Comparison of ENCODE assay signal across 8 cellular contexts in the genomic region with DNA sequence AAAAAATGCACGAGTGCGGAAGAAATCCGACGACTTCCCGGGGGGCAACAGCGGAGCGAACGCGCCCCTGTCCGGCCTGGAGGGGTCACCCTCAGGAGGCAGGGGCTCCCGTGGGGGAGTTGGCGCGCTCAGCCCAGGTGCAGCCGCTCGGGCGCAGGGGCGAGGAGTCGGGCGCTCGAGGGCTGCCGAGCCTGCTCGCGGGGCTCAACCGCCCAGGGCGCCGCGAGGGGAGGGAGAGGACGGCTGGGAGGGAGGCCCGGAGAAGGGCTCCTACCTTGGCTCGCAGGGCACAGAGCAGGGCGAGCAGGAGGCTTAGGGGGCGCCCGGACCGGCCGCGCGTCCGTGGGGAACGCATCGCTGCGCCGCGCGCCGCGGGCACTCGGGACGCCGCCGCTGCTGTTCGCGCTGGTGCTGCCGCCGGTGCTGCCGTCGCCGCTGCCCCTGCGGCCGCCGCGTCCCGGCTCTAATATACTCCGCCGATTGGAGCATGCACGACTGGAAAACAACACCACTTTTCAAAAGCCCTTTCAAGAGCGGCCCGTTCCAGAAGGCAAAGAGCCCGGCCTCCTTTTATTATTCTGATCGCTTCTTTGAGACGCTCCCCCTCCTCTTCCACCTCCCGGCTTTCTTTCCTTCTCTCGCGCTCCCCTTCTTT. TPM values are rescaled to one million over a fixed set of nuclear protein-coding genes. Genes with fewer than 3 reads are reported as not detected.
DNase-seq lines count a peak whose midpoint lies in the region; ATAC-seq and TF ChIP-seq lines count a peak whose summit lies in the region.

No MANE protein-coding gene starts in this region.

- BruUV-seq in HCT116 (replicated peaks; lab: Mats Ljungman, UMichigan) = no TSS peak

- peaks cover 3 to 49% (median 41%) of the 10 kb centered on the region in 11 experiments; a peak in 19 of 22 replicates for H3K27me3 ChIP-seq in BLaER1 treated with 17β-estradiol and CSF1 and Interleukin-3, amounts not matched to agents 10 nM and 100 nM
- H3K27me3 ChIP-seq in HCT116 (ENCODE audit: insufficient read depth, low read length) (no peaks in the 10 kb centered on the region), SK-N-SH (ENCODE audit: insufficient read depth) (no peaks in the 10 kb centered on the region), duodenal mucosa (ENCODE audit: control insufficient read depth in 1 of 2, insufficient read depth in 2 of 2, low read length in 2 of 2) (no peaks in the 10 kb centered on the region), lower lobe of right lung (ENCODE audit: low read depth) (no peaks in the 10 kb centered on the region), thymus (ENCODE audit: control insufficient read depth, insufficient read depth) (peaks cover 59% of the 10 kb centered on the region)

- H3K9me3 ChIP-seq in BLaER1 treated with 17β-estradiol and CSF1 and Interleukin-3, amounts not matched to agents 10 nM and 100 nM (replicated peaks in 1 of 11) = no peaks in the 10 kb centered on the region
- H3K9me3 ChIP-seq in HCT116 (ENCODE audit: control insufficient read depth in 1 of 2, insufficient read depth in 1 of 2, low read depth in 1 of 2, low read length in 2 of 2) (no peaks in the 10 kb centered on the region), SK-N-SH (no peaks in the 10 kb centered on the region), duodenal mucosa (ENCODE audit: control insufficient read depth in 1 of 2, low read length in 2 of 2) (no peaks in the 10 kb centered on the region), lower lobe of right lung (no peaks in the 10 kb centered on the region), thymus (ENCODE audit: control insufficient read depth) (no peaks in the 10 kb centered on the region)

- peak overlapping the region; percentile 75 to 89 (median 83) for H3K9ac ChIP-seq in BLaER1 treated with 17β-estradiol and CSF1 and Interleukin-3, amounts not matched to agents 10 nM and 100 nM
- H3K9ac ChIP-seq in HCT116 (ENCODE audit: low read length) (peak overlapping the region; percentile 83), SK-N-SH (peak overlapping the region; percentile 96), duodenal mucosa (ENCODE audit: low read depth in 1 of 2, low read length in 2 of 2) (peak overlapping the region; percentile 74 to 88)

- POLR2A ChIA-PET in HCT116 (lab: Charles Lee) (interaction anchor here (0.7 to 1.9 kb wide), 4 partner anchors 8 to 600 kb away, joined by 3 to 7 read pairs (median 4); no protein-coding TSS in a partner anchor), SK-N-SH (lab: Yijun Ruan, JAX) (no interaction called here)

- CTCF ChIA-PET in HCT116 (lab: Charles Lee) (interaction anchor here (0.7 to 2.5 kb wide), 3 partner anchors 62 to 594 kb away, joined by 3 to 9 read pairs (median 7); no protein-coding TSS in a partner anchor), SK-N-SH (lab: Yijun Ruan, JAX) (interaction anchor here (1.2 to 1.8 kb wide), 2 partner anchors 16 to 19 kb away, joined by 3 to 5 read pairs; no protein-coding TSS in a partner anchor)

- H3K4me3 ChIP-seq in BLaER1 treated with 17β-estradiol and CSF1 and Interleukin-3, amounts not matched to agents 10 nM and 100 nM = peak overlapping the region; percentile 62 to 78 (median 71)
- peak overlapping the region; percentile 75 to 90 for H3K4me3 ChIP-seq in HCT116 (replicated peaks in 1 of 2; ENCODE audit: low read depth in 1 of 2, low read length in 2 of 2)
- H3K4me3 ChIP-seq in SK-N-SH (ENCODE audit: low read depth in 2 of 2, low read length in 1 of 2) = peak overlapping the region; percentile 68 to 89
- H3K4me3 ChIP-seq in duodenal mucosa (ENCODE audit: low read depth in 1 of 2, low read length in 2 of 2) = peak overlapping the region; percentile 86 to 93
- peak overlapping the region; percentile 81 for H3K4me3 ChIP-seq in lower lobe of right lung
- H3K4me3 ChIP-seq in thymus (ENCODE audit: low read length) = peak overlapping the region; percentile 50

- peaks cover 0 to 28% (median 8%) of the 10 kb centered on the region in 11 experiments; a peak in 14 of 22 replicates for H4K20me1 ChIP-seq in BLaER1 treated with 17β-estradiol and CSF1 and Interleukin-3, amounts not matched to agents 10 nM and 100 nM
- H4K20me1 ChIP-seq in HCT116 (ENCODE audit: insufficient read depth) (no peaks in the 10 kb centered on the region), SK-N-SH (ENCODE audit: insufficient read depth) (peaks cover 29% of the 10 kb centered on the region)

- RAD21 ChIA-PET in HCT116 (lab: Charles Lee; ENCODE audit: low non-redundant PET in 1 of 2, low total read pairs in 2 of 2, uncharacterized antibody in 2 of 2, unreplicated experiment in 2 of 2) = interaction anchor here (0.6 to 1.5 kb wide), 3 partner anchors 275 to 870 kb away, joined by 3 read pairs; no protein-coding TSS in a partner anchor

- H2AFZ ChIP-seq in HCT116 (ENCODE audit: low read depth, low read length, poor library complexity, severe bottlenecking) = peak overlapping the region; percentile 82
- H2AFZ ChIP-seq in SK-N-SH (ENCODE audit: low read depth) = peak overlapping the region; percentile 72

- H3F3A ChIP-seq in SK-N-SH (replicated peaks; ENCODE audit: insufficient read depth) = peaks cover 3% of the 10 kb centered on the region

- WGBS in SK-N-SH (ENCODE audit: low lambda C conversion rate) = 1% methylated on average over 21 of the region's 73 CpGs
- WGBS in thymus = under 1% methylated on average over 73 of the region's 73 CpGs

- TF ChIP-seq RAD21 in HCT116 (IDR thresholded peaks at IDR 0.05; ENCODE audit: low read depth) = no peak
- TF ChIP-seq RAD21 in SK-N-SH (IDR thresholded peaks at IDR 0.05; ENCODE audit: low read length) = no peak

- intact Hi-C loops in HCT116 (cut with micrococcal nuclease) = loop anchor here (5.0 to 10.0 kb wide), 4 partner anchors 121 to 869 kb away; a partner anchor contains a TSS
- intact Hi-C loops in lower lobe of right lung (cut with DNase I) = no loop called here

- TF ChIP-seq POLR2A in HCT116 (IDR thresholded peaks at IDR 0.05; ENCODE audit: borderline replicate concordance, extremely low read depth, insufficient read depth, insufficient read length) = no peak

- no peaks in the 10 kb centered on the region; a peak in 3 of 22 replicates for H3K36me3 ChIP-seq in BLaER1 treated with 17β-estradiol and CSF1 and Interleukin-3, amounts not matched to agents 10 nM and 100 nM
- H3K36me3 ChIP-seq in HCT116 (ENCODE audit: control insufficient read depth in 1 of 2, insufficient read depth in 2 of 2, low read length in 2 of 2) (peaks cover 4 to 9% of the 10 kb centered on the region in 2 experiments; a peak in 2 of 4 replicates), SK-N-SH (replicated peaks in 1 of 2; ENCODE audit: control insufficient read depth in 1 of 2, insufficient read depth in 2 of 2, low read length in 1 of 2) (peaks cover 4 to 21% of the 10 kb centered on the region in 2 experiments), duodenal mucosa (ENCODE audit: control insufficient read depth in 1 of 2, insufficient read depth in 2 of 2, low read length in 2 of 2) (peaks cover 5 to 9% of the 10 kb centered on the region in 2 donors), lower lobe of right lung (peaks cover 8% of the 10 kb centered on the region), thymus (ENCODE audit: control insufficient read depth, insufficient read depth) (no peaks in the 10 kb centered on the region)

- no peak for TF ChIP-seq EP300 in SK-N-SH (IDR thresholded peaks at IDR 0.05; ENCODE audit: borderline replicate concordance in 1 of 2, low read depth in 1 of 2, low read length in 1 of 2)

- H3K79me2 ChIP-seq in HCT116 (ENCODE audit: insufficient read depth, low read length) (peaks cover 32% of the 10 kb centered on the region; the same call in 1 of the 2 replicates), SK-N-SH (ENCODE audit: insufficient read depth) (peaks cover 55% of the 10 kb centered on the region)

- peak overlapping the region in 10 of 11 experiments; percentile 76 to 89 (median 85); a peak in 20 of 22 replicates for H3K27ac ChIP-seq in BLaER1 treated with 17β-estradiol and CSF1 and Interleukin-3, amounts not matched to agents 10 nM and 100 nM
- peak overlapping the region; percentile 99 for H3K27ac ChIP-seq in HCT116 (ENCODE audit: low read depth, low read length)
- H3K27ac ChIP-seq in SK-N-SH (ENCODE audit: low read depth in 2 of 2, low read length in 1 of 2) = peak overlapping the region in 1 of 2 experiments; percentile 98; a peak in 3 of 4 replicates
- H3K27ac ChIP-seq in duodenal mucosa (ENCODE audit: low read depth, low read length) = peak overlapping the region; percentile 81
- peak overlapping the region; percentile 98 for H3K27ac ChIP-seq in lower lobe of right lung
- peak overlapping the region; percentile 79 for H3K27ac ChIP-seq in thymus (ENCODE audit: low read depth)

- DNase-seq in HCT116 (ENCODE audit: low read depth, low spot score) (no peak), SK-N-SH (peak; percentile 72), lower lobe of right lung (peak; percentile 59)

- H3K9me2 ChIP-seq in HCT116 (ENCODE audit: insufficient read depth) (no peaks in the 10 kb centered on the region), SK-N-SH (no peaks in the 10 kb centered on the region)

- no peak for TF ChIP-seq CTCF in HCT116 (IDR thresholded peaks at IDR 0.05 in 2 of 3, conservative IDR thresholded peaks at IDR 0.05 in 1 of 3; ENCODE audit: borderline replicate concordance in 1 of 3, insufficient read depth in 1 of 3, low read depth in 2 of 3, low read length in 2 of 3)
- no peak for TF ChIP-seq CTCF in SK-N-SH (IDR thresholded peaks at IDR 0.05)
- TF ChIP-seq CTCF in lower lobe of right lung (IDR thresholded peaks at IDR 0.05) = no peak

- no peak for ATAC-seq in HCT116
- peak; percentile 1 to 22 for ATAC-seq in lower lobe of right lung
- no peak for ATAC-seq in GM21576 (IDR thresholded peaks at IDR 0.05; ENCODE audit: unreplicated experiment)
- no peak for ATAC-seq in HG02623 (IDR thresholded peaks at IDR 0.05; ENCODE audit: unreplicated experiment)

- H3K4me1 ChIP-seq in BLaER1 treated with 17β-estradiol and CSF1 and Interleukin-3, amounts not matched to agents 10 nM and 100 nM = peaks cover 38 to 64% (median 54%) of the 10 kb centered on the region in 10 experiments
- H3K4me1 ChIP-seq in HCT116 (ENCODE audit: control insufficient read depth in 1 of 2, insufficient read depth in 2 of 2, low read length in 2 of 2) (peaks cover 13 to 26% of the 10 kb centered on the region in 2 experiments), SK-N-SH (ENCODE audit: control insufficient read depth in 1 of 2, insufficient read depth in 2 of 2, low read depth in 1 of 2, low read length in 1 of 2) (peaks cover 16 to 19% of the 10 kb centered on the region in 2 experiments; a peak in 3 of 4 replicates), duodenal mucosa (ENCODE audit: control insufficient read depth in 1 of 2, insufficient read depth in 2 of 2, low read length in 2 of 2) (peaks cover 25 to 31% of the 10 kb centered on the region in 2 donors), lower lobe of right lung (peaks cover 27% of the 10 kb centered on the region), thymus (ENCODE audit: control insufficient read depth, insufficient read depth, low read length) (peaks cover 2% of the 10 kb centered on the region)

- H3K4me2 ChIP-seq in BLaER1 treated with 17β-estradiol and CSF1 and Interleukin-3, amounts not matched to agents 10 nM and 100 nM = peak overlapping the region; percentile 93 to 100 (median 98)
- H3K4me2 ChIP-seq in HCT116 (ENCODE audit: low read length) = peak overlapping the region; percentile 87
- peak overlapping the region; percentile 80 for H3K4me2 ChIP-seq in SK-N-SH

RNA-seq across cellular contexts. Expression of a gene that starts 0.5 kb away (rescaled TPM):
- 31.9 TPM for total RNA-seq in HCT116 (2021; ENCODE audit: unreplicated experiment)
- polyA plus RNA-seq in HCT116 (2012) = 25.3 and 25.7 TPM in 2 replicates
- polyA plus RNA-seq in SK-N-SH (2012; rRNA removed) = 6.0 and 7.7 TPM in 2 replicates
- polyA plus RNA-seq in SK-N-SH (2012; cell fraction: cytosol; rRNA removed) = 3.7 TPM in 2 replicates
- polyA plus RNA-seq in SK-N-SH (2012; cell fraction: nucleus; rRNA removed) = 27.9 and 48.5 TPM in 2 replicates
- total RNA-seq in lower lobe of right lung = 60.1 TPM
- 18.4 TPM for polyA plus RNA-seq in thymus

Comparison
In these comparisons a context has a peak if more than half of its experiments do, and no peak if none do; other contexts are left out.
1. ATAC-seq: peak in lower lobe of right lung (2 of 2); none in HCT116 (single experiment), GM21576 (single experiment) and HG02623 (single experiment).
2. Peak in every context shown above with its lines, with median percentiles within 50 percentile points of each other: H3K4me2 ChIP-seq, H3K4me3 ChIP-seq and H3K9ac ChIP-seq.